In genomic region chr7:88280801-88281200, GRCh38 we compare ENCODE assay signal across 30 cellular contexts. TPM values are rescaled to one million over a fixed set of nuclear protein-coding genes. Genes with fewer than 3 reads are reported as not detected.
"Had no signal": no experiment of that assay in that cellular context is flagged by ENCODE, and none has a peak within 500 bp of the region (broad histone marks: within the 10 kb centered on the region; RNA-seq: fewer than 3 reads in every experiment).

No MANE protein-coding gene starts in this region.

- H3K4me3 Mint-ChIP-seq: immature natural killer cell; naive thymus-derived CD8-positive, alpha-beta T cell; nephron progenitor cell; stimulated activated naive CD8-positive, alpha-beta T cell treated with anti-CD3 and anti-CD28 coated beads, Interleukin-15, amount 100 ng/mL, for 72 hours had no signal

- H3K9me3 Mint-ChIP-seq: immature natural killer cell; naive thymus-derived CD8-positive, alpha-beta T cell; nephron progenitor cell; stimulated activated naive CD8-positive, alpha-beta T cell treated with anti-CD3 and anti-CD28 coated beads, Interleukin-15, amount 100 ng/mL, for 72 hours had no signal

- FAIRE-seq: endothelial cell of umbilical vein, frontal cortex had no signal

- H3K27me3 ChIP-seq: esophagus squamous epithelium, ovary, right lobe of liver, suprapubic skin, vagina had no signal

- DNase-seq: dermis blood vessel endothelial cell; effector memory CD4-positive, alpha-beta T cell; erythroblast; esophagus squamous epithelium; hypothalamus; immature natural killer cell; islet precursor cell; kidney glomerular epithelial cell; left ventricle myocardium superior; lower lobe of right lung; naive thymus-derived CD8-positive, alpha-beta T cell; nephron progenitor cell; occipital lobe; ovary; posterior cingulate gyrus; psoas muscle; right lobe of liver; stimulated activated CD4-positive, alpha-beta T cell treated with anti-CD3 and anti-CD28 coated beads, Interleukin-12 subunit alpha, Interleukin-12 subunit beta, amount 100 ng/mL, for 4 hours; stimulated activated CD4-positive, alpha-beta T cell treated with anti-CD3 and anti-CD28 coated beads, Interleukin-1b, Interleukin-23, amount 100 ng/mL, for 48 hours; stimulated activated CD4-positive, alpha-beta T cell treated with anti-CD3 and anti-CD28 coated beads, Interleukin-4, amount 100 ng/mL, for 1 hour; stimulated activated CD8-positive, alpha-beta memory T cell treated with anti-CD3 and anti-CD28 coated beads, Interleukin-4, amount 100 ng/mL, for 48 hours; stimulated activated naive CD4-positive, alpha-beta T cell; stimulated activated naive CD8-positive, alpha-beta T cell treated with anti-CD3 and anti-CD28 coated beads, Interleukin-15, amount 100 ng/mL, for 72 hours; trophoblast cell had no signal

- H3K27ac ChIP-seq: coronary artery, esophagus squamous epithelium, lower lobe of right lung, ovary, psoas muscle, right lobe of liver, suprapubic skin, vagina had no signal

- H3K27ac Mint-ChIP-seq: immature natural killer cell; naive thymus-derived CD8-positive, alpha-beta T cell; nephron progenitor cell; stimulated activated naive CD8-positive, alpha-beta T cell treated with anti-CD3 and anti-CD28 coated beads, Interleukin-15, amount 100 ng/mL, for 72 hours had no signal

- H3K36me3 Mint-ChIP-seq: immature natural killer cell; naive thymus-derived CD8-positive, alpha-beta T cell had no signal

- H3K4me1 Mint-ChIP-seq: immature natural killer cell; naive thymus-derived CD8-positive, alpha-beta T cell; nephron progenitor cell; stimulated activated naive CD8-positive, alpha-beta T cell treated with anti-CD3 and anti-CD28 coated beads, Interleukin-15, amount 100 ng/mL, for 72 hours had no signal

- H3K4me1 ChIP-seq: esophagus squamous epithelium, psoas muscle, vagina had no signal

- H3K4me3 ChIP-seq: coronary artery, esophagus squamous epithelium, lower lobe of right lung, ovary, psoas muscle, right lobe of liver, smooth muscle cell, suprapubic skin, vagina had no signal

- H3K36me3 ChIP-seq: esophagus squamous epithelium, lower lobe of right lung, ovary, right lobe of liver, suprapubic skin, vagina had no signal

- H3K9me3 ChIP-seq: esophagus squamous epithelium, lower lobe of right lung, ovary, psoas muscle, right lobe of liver, suprapubic skin, vagina had no signal

RNA-seq across cellular contexts. Expression of gene STEAP4, which starts 25.9 kb away (rescaled TPM):
- total RNA-seq: dermis blood vessel endothelial cell; endothelial cell of umbilical vein; naive thymus-derived CD8-positive, alpha-beta T cell had no signal
- polyA plus RNA-seq: endothelial cell of umbilical vein; immature natural killer cell; naive thymus-derived CD8-positive, alpha-beta T cell; smooth muscle cell had no signal
